8 cellular contexts compared by ENCODE assay signal in the genomic region with DNA sequence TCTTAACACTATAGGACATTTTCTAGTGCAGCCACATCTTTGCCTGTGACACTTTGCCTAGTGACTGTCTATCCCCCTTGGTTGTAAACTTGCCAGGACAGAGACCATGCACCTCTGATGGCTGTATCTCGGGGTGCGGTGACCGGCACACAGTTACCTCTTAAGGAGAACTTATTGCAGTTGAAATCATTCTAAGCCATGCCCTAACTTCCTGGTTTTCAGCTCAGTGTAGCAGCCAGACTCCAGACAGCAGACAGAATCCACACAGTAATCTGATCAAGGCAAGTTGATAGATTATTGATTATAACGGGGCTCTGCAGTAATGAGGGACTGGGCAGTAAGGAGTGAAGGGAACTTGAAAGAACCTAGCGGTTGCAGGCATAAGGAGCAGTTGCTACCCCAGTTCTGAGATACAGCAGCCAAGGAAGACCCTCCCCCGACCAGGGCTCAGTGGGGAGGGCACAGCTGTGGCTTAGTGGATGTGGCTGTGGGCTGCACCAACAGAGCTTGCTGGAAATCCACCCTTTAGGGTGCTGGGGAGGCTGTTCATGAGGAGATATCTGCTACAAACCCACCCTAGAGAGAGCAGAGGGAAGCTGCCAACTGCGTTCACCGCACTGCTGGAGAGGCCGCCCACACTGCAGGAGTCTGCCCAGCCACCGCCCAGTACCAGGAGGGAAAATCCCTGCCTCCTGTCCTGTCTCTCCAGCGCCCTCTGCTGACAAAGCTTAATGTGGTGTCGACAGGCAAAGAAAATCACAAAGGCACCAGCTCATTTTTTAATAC. TPM values are rescaled to one million over a fixed set of nuclear protein-coding genes. Genes with fewer than 3 reads are reported as not detected.
DNase-seq lines count a peak whose midpoint lies in the region; ATAC-seq and TF ChIP-seq lines count a peak whose summit lies in the region.

No MANE protein-coding gene starts in this region.

- H3K4me1 Mint-ChIP-seq in activated CD4-positive, alpha-beta T cell treated with anti-CD3 and anti-CD28 coated beads for 36 hours: peaks cover 39% of the 10 kb centered on the region
- peaks cover 17% of the 10 kb centered on the region for H3K4me1 Mint-ChIP-seq in chondrocyte (ENCODE audit: low read depth)

- H3K27me3 Mint-ChIP-seq in activated CD4-positive, alpha-beta T cell treated with anti-CD3 and anti-CD28 coated beads for 36 hours: no peaks in the 10 kb centered on the region
- no peaks in the 10 kb centered on the region for H3K27me3 Mint-ChIP-seq in chondrocyte (ENCODE audit: low read depth)

- intact Hi-C loops in activated CD4-positive, alpha-beta T cell treated with anti-CD3 and anti-CD28 coated beads for 36 hours (cut with DNase I, micrococcal nuclease): loop anchor here (1.0 to 10.0 kb wide), 7 partner anchors 59 to 361 kb away; no protein-coding TSS in a partner anchor

- no peak overlapping the region for H3K4me3 Mint-ChIP-seq in activated CD4-positive, alpha-beta T cell treated with anti-CD3 and anti-CD28 coated beads for 36 hours
- no peak overlapping the region for H3K4me3 Mint-ChIP-seq in chondrocyte (ENCODE audit: unreplicated experiment)

- no peaks in the 10 kb centered on the region for H3K36me3 Mint-ChIP-seq in activated CD4-positive, alpha-beta T cell treated with anti-CD3 and anti-CD28 coated beads for 36 hours (ENCODE audit: low read depth)
- peaks cover 2% of the 10 kb centered on the region for H3K36me3 Mint-ChIP-seq in chondrocyte (ENCODE audit: low read depth)

- ATAC-seq in HG03097 (IDR thresholded peaks at IDR 0.05; ENCODE audit: low FRiP score, unreplicated experiment): peak; percentile 68
- peak; percentile 86 for ATAC-seq in activated CD4-positive, alpha-beta T cell treated with anti-CD3 and anti-CD28 coated beads for 36 hours
- peak; percentile 84 for ATAC-seq in left lobe of liver
- ATAC-seq in HG02763 (IDR thresholded peaks at IDR 0.05; ENCODE audit: unreplicated experiment): no peak

- no peak overlapping the region for H3K27ac Mint-ChIP-seq in activated CD4-positive, alpha-beta T cell treated with anti-CD3 and anti-CD28 coated beads for 36 hours
- no peak overlapping the region for H3K27ac Mint-ChIP-seq in chondrocyte (ENCODE audit: unreplicated experiment)

- DNase-seq in GM04504 (ENCODE audit: low read depth): peak; percentile 43
- DNase-seq in NCI-H510A treated with DMSO at 0.1 percent for 48 hours (lab: John Stamatoyannopoulos, UW): peak; percentile 90
- DNase-seq in activated CD4-positive, alpha-beta T cell treated with anti-CD3 and anti-CD28 coated beads for 36 hours: peak; percentile 95
- no peak for DNase-seq in chondrocyte (ENCODE audit: low spot score)
- DNase-seq in left lobe of liver (ENCODE audit: low spot score): peak; percentile 89
- DNase-seq in stimulated activated CD4-positive, alpha-beta T cell treated with anti-CD3 and anti-CD28 coated beads, Interleukin-4, amount 100 ng/mL, for 48 hours (ENCODE audit: low read depth in 2 of 2): peak; percentile 88 to 91

- no peaks in the 10 kb centered on the region for H3K9me3 Mint-ChIP-seq in activated CD4-positive, alpha-beta T cell treated with anti-CD3 and anti-CD28 coated beads for 36 hours (ENCODE audit: low read depth)
- H3K9me3 Mint-ChIP-seq in chondrocyte (ENCODE audit: low read depth): peaks cover 5% of the 10 kb centered on the region

- TF ChIP-seq CTCF in chondrocyte (IDR thresholded peaks at IDR 0.05): peak; percentile 90

- POLR2A ChIA-PET in activated CD4-positive, alpha-beta T cell treated with anti-CD3 and anti-CD28 coated beads for 36 hours (lab: Charles Lee): interaction anchor here (0.6 kb wide), 2 partner anchors 237 to 409 kb away, joined by 4 to 5 read pairs; no protein-coding TSS in a partner anchor

- CTCF ChIA-PET in activated CD4-positive, alpha-beta T cell treated with anti-CD3 and anti-CD28 coated beads for 36 hours (lab: Charles Lee): interaction anchor here (0.6 to 4.2 kb wide), 50 partner anchors 8 to 1961 kb away, joined by 3 to 90 read pairs (median 4); a partner anchor contains a TSS

RNA-seq across cellular contexts. Expression of a gene that starts 58.2 kb away (rescaled TPM):
- 1 to 10 TPM; 3.1 to 3.5 TPM for total RNA-seq in activated CD4-positive, alpha-beta T cell treated with anti-CD3 and anti-CD28 coated beads for 36 hours
- total RNA-seq in chondrocyte: 5.1 to 6.5 TPM (median 6.5 TPM) in 3 replicates
- total RNA-seq in left lobe of liver: 0.70 TPM
